Comparison of ENCODE assay signal across 10 cellular contexts in genomic region chr4:2666722-2667247, GRCh38.
A peak's percentile ranks its signal among the peaks of the same experiment; 100 is the strongest.
DNase-seq lines count a peak whose midpoint lies in the region; ATAC-seq and TF ChIP-seq lines count a peak whose summit lies in the region.
"Had no signal": no experiment of that assay in that cellular context is flagged by ENCODE, and none has a peak within 500 bp of the region (broad histone marks: within the 10 kb centered on the region; RNA-seq: fewer than 3 reads in every experiment).

No MANE protein-coding gene starts in this region.

- no peak for ATAC-seq in CD4-positive, CD25-positive, alpha-beta regulatory T cell (ENCODE audit: low read depth in 2 of 2)
- ATAC-seq: heart right ventricle had no signal

- no peaks in the 10 kb centered on the region for H3K9me3 ChIP-seq in CD4-positive, CD25-positive, alpha-beta regulatory T cell (ENCODE audit: control insufficient read depth in 2 of 2, low read length in 2 of 2)
- H3K9me3 ChIP-seq in ascending aorta (no peaks in the 10 kb centered on the region), neutrophil (no peaks in the 10 kb centered on the region)
- H3K9me3 ChIP-seq: colonic mucosa, heart right ventricle, tibial artery had no signal

- peak overlapping the region; percentile 53 for H3K27ac ChIP-seq in CD4-positive, CD25-positive, alpha-beta regulatory T cell (ENCODE audit: insufficient read depth, low read length, poor library complexity, severe bottlenecking)
- H3K27ac ChIP-seq in ascending aorta: peak overlapping the region; percentile 16 to 30
- peak overlapping the region; percentile 50 for H3K27ac ChIP-seq in neutrophil
- H3K27ac ChIP-seq: colonic mucosa had no signal

- DNase-seq in CD4-positive, CD25-positive, alpha-beta regulatory T cell: peak in 1 of 3 donors; percentile 12
- DNase-seq in HFFc6: no peak
- no peak for DNase-seq in ascending aorta (ENCODE audit: low spot score in 2 of 2)
- no peak for DNase-seq in stimulated activated CD4-positive, alpha-beta T cell treated with anti-CD3 and anti-CD28 coated beads, Interleukin-2, amount 100 ng/mL, for 48 hours
- no peak for DNase-seq in H4 (ENCODE audit: low spot score)
- DNase-seq in NCI-H748 treated with DMSO at 0.1 percent for 48 hours (lab: John Stamatoyannopoulos, UW): no peak
- DNase-seq: colonic mucosa, heart right ventricle, tibial artery had no signal

- intact Hi-C loops in ascending aorta (cut with DNase I): no loop called here

- peaks cover 34% of the 10 kb centered on the region for H3K36me3 Mint-ChIP-seq in CD4-positive, CD25-positive, alpha-beta regulatory T cell
- H3K36me3 Mint-ChIP-seq in HFFc6 (ENCODE audit: low read depth): peaks cover 39% of the 10 kb centered on the region

- peak overlapping the region; percentile 50 to 64 (median 62) for H3K27ac Mint-ChIP-seq in CD4-positive, CD25-positive, alpha-beta regulatory T cell
- H3K27ac Mint-ChIP-seq in HFFc6: peak overlapping the region; percentile 2; the same call in 1 of the 2 replicates

- peaks cover 14% of the 10 kb centered on the region for H3K4me1 ChIP-seq in CD4-positive, CD25-positive, alpha-beta regulatory T cell (ENCODE audit: control insufficient read depth, insufficient read depth, low read length, poor library complexity, severe bottlenecking)
- H3K4me1 ChIP-seq in ascending aorta (no peaks in the 10 kb centered on the region), neutrophil (ENCODE audit: control insufficient read depth in 1 of 2, insufficient read depth in 1 of 2, low read depth in 1 of 2, low read length in 1 of 2) (peaks cover 0 to 9% of the 10 kb centered on the region in 2 experiments)
- H3K4me1 ChIP-seq: colonic mucosa had no signal

- H3K4me1 Mint-ChIP-seq in CD4-positive, CD25-positive, alpha-beta regulatory T cell: peaks cover 15 to 24% (median 19%) of the 10 kb centered on the region in 4 donors
- peaks cover 54% of the 10 kb centered on the region for H3K4me1 Mint-ChIP-seq in HFFc6 (ENCODE audit: low read depth)

- H3K9me3 Mint-ChIP-seq in CD4-positive, CD25-positive, alpha-beta regulatory T cell: no peaks in the 10 kb centered on the region
- H3K9me3 Mint-ChIP-seq in HFFc6: no peaks in the 10 kb centered on the region

- peaks cover 47% of the 10 kb centered on the region for H3K36me3 ChIP-seq in CD4-positive, CD25-positive, alpha-beta regulatory T cell (ENCODE audit: control insufficient read depth, insufficient read depth, low read length)
- H3K36me3 ChIP-seq in ascending aorta (peaks cover 19 to 40% of the 10 kb centered on the region in 2 donors), neutrophil (peaks cover 53% of the 10 kb centered on the region)
- H3K36me3 ChIP-seq: colonic mucosa had no signal

- TF ChIP-seq CTCF in HFFc6 (IDR thresholded peaks at IDR 0.05) (no peak), ascending aorta (IDR thresholded peaks at IDR 0.05) (no peak), neutrophil (IDR thresholded peaks at IDR 0.05) (no peak)

- no peaks in the 10 kb centered on the region for H3K27me3 Mint-ChIP-seq in CD4-positive, CD25-positive, alpha-beta regulatory T cell
- H3K27me3 Mint-ChIP-seq in HFFc6 (ENCODE audit: insufficient read depth): no peaks in the 10 kb centered on the region; the same call in none of the 2 replicates

- H3K27me3 ChIP-seq in CD4-positive, CD25-positive, alpha-beta regulatory T cell (ENCODE audit: control insufficient read depth, insufficient read depth, low read length): no peaks in the 10 kb centered on the region
- H3K27me3 ChIP-seq in ascending aorta (no peaks in the 10 kb centered on the region), neutrophil (no peaks in the 10 kb centered on the region)
- H3K27me3 ChIP-seq: colonic mucosa, heart right ventricle, tibial artery had no signal

- H3K4me3 ChIP-seq in CD4-positive, CD25-positive, alpha-beta regulatory T cell (ENCODE audit: low read depth, low read length): peak overlapping the region; percentile 75
- H3K4me3 ChIP-seq in ascending aorta (no peak overlapping the region), neutrophil (ENCODE audit: low read depth in 1 of 2, low read length in 1 of 2) (no peak overlapping the region)
- H3K4me3 ChIP-seq: colonic mucosa, tibial artery had no signal

- H3K4me3 Mint-ChIP-seq in CD4-positive, CD25-positive, alpha-beta regulatory T cell: peak overlapping the region in 2 of 4 donors; percentile 22 to 74
- no peak overlapping the region for H3K4me3 Mint-ChIP-seq in HFFc6
